Comparison of ENCODE assay signal across 1 cellular context in the genomic region with DNA sequence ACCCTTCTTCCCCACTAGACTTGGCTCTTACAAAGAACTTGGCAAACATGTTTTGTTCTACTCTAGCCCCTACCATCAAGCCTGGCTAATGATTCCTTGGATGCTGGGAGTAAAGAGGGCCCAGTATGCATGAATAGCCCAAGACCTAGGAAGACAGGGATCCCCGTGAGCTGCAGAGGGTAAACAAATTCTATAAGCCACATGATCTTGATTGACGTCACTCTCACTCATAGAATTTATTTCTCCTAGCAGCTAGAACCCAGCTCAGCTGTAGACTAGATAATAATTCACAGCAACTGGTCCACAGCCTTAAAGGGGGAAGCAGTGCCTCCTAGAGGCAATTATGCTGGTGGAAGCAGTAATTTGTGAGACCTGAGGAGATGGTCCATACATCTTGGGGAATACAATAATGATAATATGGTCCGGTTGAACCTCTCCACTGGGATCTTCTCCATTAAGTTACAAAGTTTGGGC.
TF ChIP-seq lines count a peak whose summit lies in the region.

No MANE protein-coding gene starts in this region.

TF ChIP-seq in HepG2, 621 proteins besides CTCF, POLR2A, EP300 and RAD21:
- TF ChIP-seq TEAD3 (CRISPR knock-in tag; optimal IDR thresholded peaks at IDR 0.05; ENCODE audit: borderline replicate concordance) = peak; percentile 88
- 0 out of 4 replicates have a peak, but pooled peaks of 1 of the 2 experiments have one; percentile 13 for TF ChIP-seq MAFK (conservative IDR thresholded peaks at IDR 0.05 in 1 of 2, IDR thresholded peaks at IDR 0.05 in 1 of 2; ENCODE audit: low read length in 2 of 2)
- TF ChIP-seq MIXL1 (CRISPR knock-in tag; IDR thresholded peaks at IDR 0.05) = 0 out of 2 replicates have a peak, but pooled peaks have one; percentile 43
- peak; percentile 69 for TF ChIP-seq STAG1 (CRISPR knock-in tag; IDR thresholded peaks at IDR 0.05)
- TF ChIP-seq SMC3 (IDR thresholded peaks at IDR 0.05; ENCODE audit: low read length) = peak; percentile 52; the same call in 1 of the 2 replicates
- no peak for TF ChIP-seq CENPT (CRISPR knock-in tag; IDR thresholded peaks at IDR 0.05; ENCODE audit: low read depth)
- no peak for TF ChIP-seq ZFP36 (IDR thresholded peaks at IDR 0.05; ENCODE audit: borderline replicate concordance, low read depth, low read length, partially characterized antibody)
- TF ChIP-seq, protein P1, sequence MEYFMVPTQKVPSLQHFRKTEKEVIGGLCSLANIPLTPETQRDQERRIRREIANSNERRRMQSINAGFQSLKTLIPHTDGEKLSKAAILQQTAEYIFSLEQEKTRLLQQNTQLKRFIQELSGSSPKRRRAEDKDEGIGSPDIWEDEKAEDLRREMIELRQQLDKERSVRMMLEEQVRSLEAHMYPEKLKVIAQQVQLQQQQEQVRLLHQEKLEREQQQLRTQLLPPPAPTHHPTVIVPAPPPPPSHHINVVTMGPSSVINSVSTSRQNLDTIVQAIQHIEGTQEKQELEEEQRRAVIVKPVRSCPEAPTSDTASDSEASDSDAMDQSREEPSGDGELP (IDR thresholded peaks at IDR 0.05; ENCODE audit: borderline replicate concordance, low read depth) = peak; percentile 13; the same call in 1 of the 2 replicates
